ENCODE assay signal across 24 cellular contexts in the genomic region with DNA sequence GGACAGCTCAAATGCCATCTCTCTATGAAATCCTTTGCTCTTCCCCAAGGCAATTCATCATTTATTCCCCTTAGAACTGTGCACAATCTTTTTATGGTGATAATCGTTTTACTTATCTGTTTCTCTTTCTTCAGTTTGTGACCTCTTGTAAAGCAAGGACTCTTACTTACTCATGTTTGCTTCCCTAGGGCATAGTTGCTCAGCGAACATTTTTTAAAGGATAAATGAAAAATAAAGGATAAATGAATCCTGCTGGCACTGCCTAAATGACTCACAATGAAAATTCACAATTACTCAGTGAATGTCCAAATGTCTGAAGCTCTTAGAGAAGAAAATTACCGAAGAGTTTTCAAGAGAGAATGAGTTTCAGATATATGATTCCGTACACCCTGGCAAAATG.
DNase-seq lines count a peak whose midpoint lies in the region; ATAC-seq and TF ChIP-seq lines count a peak whose summit lies in the region.
"Had no signal": no experiment of that assay in that cellular context is flagged by ENCODE, and none has a peak within 500 bp of the region (broad histone marks: within the 10 kb centered on the region; RNA-seq: fewer than 3 reads in every experiment).

No MANE protein-coding gene starts in this region.

- no peaks in the 10 kb centered on the region for H3K79me2 ChIP-seq in PC-3 (ENCODE audit: low read length)
- H3K79me2 ChIP-seq: parathyroid adenoma had no signal

- no peaks in the 10 kb centered on the region for H3K36me3 Mint-ChIP-seq in activated CD4-positive, alpha-beta T cell treated with anti-CD3 and anti-CD28 coated beads for 36 hours (ENCODE audit: low read depth)
- H3K36me3 Mint-ChIP-seq: activated naive CD4-positive, alpha-beta T cell treated with anti-CD3 and anti-CD28 coated beads, Interleukin-2, amount 50 U/mL, for 24 hours; type B pancreatic cell had no signal

- H3K4me1 Mint-ChIP-seq in activated CD4-positive, alpha-beta T cell treated with anti-CD3 and anti-CD28 coated beads for 36 hours = no peaks in the 10 kb centered on the region
- H3K4me1 Mint-ChIP-seq: activated naive CD4-positive, alpha-beta T cell treated with anti-CD3 and anti-CD28 coated beads, Interleukin-2, amount 50 U/mL, for 24 hours had no signal

- H3K4me2 ChIP-seq in PC-3 (ENCODE audit: low read length) = peak overlapping the region; percentile 72
- H3K4me2 ChIP-seq in skeletal muscle satellite cell (ENCODE audit: low read length) = peak overlapping the region; percentile 20

- H3K27ac Mint-ChIP-seq in activated CD4-positive, alpha-beta T cell treated with anti-CD3 and anti-CD28 coated beads for 36 hours = no peak overlapping the region
- H3K27ac Mint-ChIP-seq: activated naive CD4-positive, alpha-beta T cell treated with anti-CD3 and anti-CD28 coated beads, Interleukin-2, amount 50 U/mL, for 24 hours; activated T-helper 2 cell treated with anti-CD3 and anti-CD28 coated beads, Interferon-gamma antibody, Interleukin-2, Interleukin-4, amounts not matched to agents 10 μg/mL and 5 μg/mL and 100 μg/mL, durations not matched to agents 14 hours and 24 hours and 36 hours; dendritic cell treated with granulocyte-macrophage colony-stimulating factor and Interleukin-4, amounts not matched to agents 40 ng/mL and 50 ng/mL, for 4 days; nephron; type B pancreatic cell had no signal

- BruUV-seq in PC-3 (replicated peaks; lab: Mats Ljungman, UMichigan) = no TSS peak

- no peaks in the 10 kb centered on the region for H3K27me3 Mint-ChIP-seq in activated CD4-positive, alpha-beta T cell treated with anti-CD3 and anti-CD28 coated beads for 36 hours
- H3K27me3 Mint-ChIP-seq: activated naive CD4-positive, alpha-beta T cell treated with anti-CD3 and anti-CD28 coated beads, Interleukin-2, amount 50 U/mL, for 24 hours; dendritic cell treated with granulocyte-macrophage colony-stimulating factor and Interleukin-4, amounts not matched to agents 40 ng/mL and 50 ng/mL, for 4 days; type B pancreatic cell had no signal

- no peak overlapping the region for H3K4me3 Mint-ChIP-seq in activated CD4-positive, alpha-beta T cell treated with anti-CD3 and anti-CD28 coated beads for 36 hours
- H3K4me3 Mint-ChIP-seq: activated naive CD4-positive, alpha-beta T cell treated with anti-CD3 and anti-CD28 coated beads, Interleukin-2, amount 50 U/mL, for 24 hours; dendritic cell treated with granulocyte-macrophage colony-stimulating factor and Interleukin-4, amounts not matched to agents 40 ng/mL and 50 ng/mL, for 4 days; nephron; type B pancreatic cell had no signal

- H3K9ac ChIP-seq in PC-3 (ENCODE audit: low read length) (no peak overlapping the region), skeletal muscle satellite cell (ENCODE audit: low read depth, low read length) (peak overlapping the region; percentile 11)
- H3K9ac ChIP-seq: parathyroid adenoma had no signal

- peaks cover 6% of the 10 kb centered on the region for H3F3A ChIP-seq in PC-3 (ENCODE audit: low read length, unreplicated experiment)

- no peaks in the 10 kb centered on the region for H3K36me3 ChIP-seq in PC-3 (ENCODE audit: low read depth, low read length)
- no peaks in the 10 kb centered on the region for H3K36me3 ChIP-seq in skeletal muscle satellite cell (ENCODE audit: insufficient read depth, low read length)

- peak; percentile 63 for DNase-seq in EL
- peak; percentile 65 for DNase-seq in PC-3
- DNase-seq in fibroblast of mammary gland (ENCODE audit: low read depth) = peak; percentile 84
- DNase-seq in activated CD4-positive, alpha-beta T cell treated with anti-CD3 and anti-CD28 coated beads for 36 hours = no peak
- DNase-seq in left colon = no peak
- DNase-seq in NCI-H2029 (lab: John Stamatoyannopoulos, UW) = no peak
- DNase-seq: activated CD4-positive, alpha-beta T cell treated with anti-CD3 and anti-CD28 coated beads, Interleukin-2, amount 50 U/mL, for 48 hours; activated CD4-positive, CD25-positive, alpha-beta regulatory T cell; central memory CD4-positive, alpha-beta T cell; head of caudate nucleus; kidney; NCI-H1092 treated with DMSO at 0.1 percent for 48 hours; NCI-H187; NCI-H524 treated with DMSO at 0.1 percent for 48 hours; stimulated activated CD4-positive, alpha-beta T cell treated with anti-CD3 and anti-CD28 coated beads, Interleukin-2, amount 100 ng/mL, for 48 hours had no signal

- H3K4me1 ChIP-seq in PC-3 (ENCODE audit: insufficient read depth, low read length) (peaks cover 38% of the 10 kb centered on the region), skeletal muscle satellite cell (ENCODE audit: control insufficient read depth, insufficient read depth, low read length) (peaks cover 28% of the 10 kb centered on the region)
- H3K4me1 ChIP-seq: parathyroid adenoma had no signal

- H3K4me3 ChIP-seq in PC-3 (ENCODE audit: low read length) (no peak overlapping the region), fibroblast of mammary gland (ENCODE audit: control insufficient read depth, low read depth, low read length) (no peak overlapping the region), skeletal muscle satellite cell (ENCODE audit: low read length) (no peak overlapping the region)
- H3K4me3 ChIP-seq: lung had no signal

- ATAC-seq in PC-3 (peak; percentile 62), GM19467 (IDR thresholded peaks at IDR 0.05; ENCODE audit: unreplicated experiment) (no peak), left colon (no peak)
- ATAC-seq in activated CD4-positive, alpha-beta T cell treated with anti-CD3 and anti-CD28 coated beads for 36 hours = no peak

- 0 out of 2 replicates have a peak overlapping the region, but pooled peaks have one; percentile 33 for H2AFZ ChIP-seq in PC-3 (ENCODE audit: low read length)
- H2AFZ ChIP-seq: parathyroid adenoma had no signal

- CTCF ChIA-PET in PC-3 (lab: Charles Lee) = no interaction called here
- CTCF ChIA-PET in activated CD4-positive, alpha-beta T cell treated with anti-CD3 and anti-CD28 coated beads for 36 hours (lab: Charles Lee) = no interaction called here

- intact Hi-C loops in PC-3 (cut with micrococcal nuclease) (loop anchor here (10.0 kb wide), 1 partner anchor 85 kb away; no protein-coding TSS in a partner anchor), left colon (cut with DNase I, micrococcal nuclease) (no loop called here)
- intact Hi-C loops in activated CD4-positive, alpha-beta T cell treated with anti-CD3 and anti-CD28 coated beads for 36 hours (cut with DNase I, micrococcal nuclease) = no loop called here

- H4K20me1 ChIP-seq in PC-3 (ENCODE audit: low read length) = no peaks in the 10 kb centered on the region

- H3K9me3 ChIP-seq in PC-3 (ENCODE audit: low read length) = no peaks in the 10 kb centered on the region
- H3K9me3 ChIP-seq in skeletal muscle satellite cell (replicated peaks; ENCODE audit: low read length) = no peaks in the 10 kb centered on the region

- POLR2A ChIA-PET in PC-3 (lab: Charles Lee; ENCODE audit: unreplicated experiment) = interaction anchor here (0.7 kb wide), 1 partner anchor 576 kb away, joined by 4 read pairs; no protein-coding TSS in a partner anchor
- POLR2A ChIA-PET in activated CD4-positive, alpha-beta T cell treated with anti-CD3 and anti-CD28 coated beads for 36 hours (lab: Charles Lee) = no interaction called here

- TF ChIP-seq CTCF in PC-3 (conservative IDR thresholded peaks at IDR 0.05; ENCODE audit: low read depth, low read length) (no peak), fibroblast of mammary gland (conservative IDR thresholded peaks at IDR 0.05; ENCODE audit: control insufficient read depth, insufficient read depth, low read depth, low read length) (no peak)

- H3K27ac ChIP-seq in PC-3 (ENCODE audit: low read length) = peak overlapping the region; percentile 61
- H3K27ac ChIP-seq: parathyroid adenoma had no signal

- H3K9me3 Mint-ChIP-seq in activated CD4-positive, alpha-beta T cell treated with anti-CD3 and anti-CD28 coated beads for 36 hours (ENCODE audit: low read depth) = peaks cover 16% of the 10 kb centered on the region
- H3K9me3 Mint-ChIP-seq: dendritic cell treated with granulocyte-macrophage colony-stimulating factor and Interleukin-4, amounts not matched to agents 40 ng/mL and 50 ng/mL, for 4 days had no signal

- H3K27me3 ChIP-seq in PC-3 (ENCODE audit: low read length) (no peaks in the 10 kb centered on the region), skeletal muscle satellite cell (ENCODE audit: control insufficient read depth, insufficient read depth, low read length) (no peaks in the 10 kb centered on the region)

- H3K9me2 ChIP-seq in PC-3 (replicated peaks; ENCODE audit: low read length) = no peaks in the 10 kb centered on the region

Comparison
In these comparisons a context has a peak if more than half of its experiments do, and no peak if none do; other contexts are left out.
1. DNase-seq: peak in EL (single experiment), PC-3 (single experiment) and fibroblast of mammary gland (single experiment); none in activated CD4-positive, alpha-beta T cell treated with anti-CD3 and anti-CD28 coated beads for 36 hours (single experiment), left colon (0 of 2) and NCI-H2029 (single experiment).